ENCODE assay signal across 23 cellular contexts in genomic region chr21:31103163-31103562, GRCh38.
DNase-seq lines count a peak whose midpoint lies in the region; ATAC-seq and TF ChIP-seq lines count a peak whose summit lies in the region.
"Had no signal": no experiment of that assay in that cellular context is flagged by ENCODE, and none has a peak within 500 bp of the region (broad histone marks: within the 10 kb centered on the region; RNA-seq: fewer than 3 reads in every experiment).

No MANE protein-coding gene starts in this region.

- no peak overlapping the region for H3K27ac ChIP-seq in CD8-positive, alpha-beta memory T cell (ENCODE audit: low read depth, low read length)
- peak overlapping the region; percentile 18 for H3K27ac ChIP-seq in OCI-LY7 (ENCODE audit: low read depth, low read length, poor library complexity, severe bottlenecking)
- H3K27ac ChIP-seq: colonic mucosa, foreskin keratinocyte, heart right ventricle, lower lobe of right lung, thoracic aorta had no signal

- no peaks in the 10 kb centered on the region for H3K36me3 ChIP-seq in CD8-positive, alpha-beta memory T cell (ENCODE audit: insufficient read depth, low read length)
- no peaks in the 10 kb centered on the region for H3K36me3 ChIP-seq in OCI-LY7 (ENCODE audit: insufficient read depth, low read length)
- H3K36me3 ChIP-seq: colonic mucosa, heart right ventricle, lower lobe of right lung, thoracic aorta had no signal

- no peaks in the 10 kb centered on the region for H3K9me2 ChIP-seq in OCI-LY7 (ENCODE audit: insufficient read depth, low read length)

- no peaks in the 10 kb centered on the region for H3K79me2 ChIP-seq in OCI-LY7 (ENCODE audit: insufficient read depth, low read depth, low read length)

- H3K27me3 ChIP-seq in CD8-positive, alpha-beta memory T cell (ENCODE audit: insufficient read depth, low read length, poor library complexity, severe bottlenecking) = no peaks in the 10 kb centered on the region
- H3K27me3 ChIP-seq: colonic mucosa, foreskin keratinocyte had no signal

- H3K4me2 ChIP-seq in OCI-LY7 (ENCODE audit: low read length) = peak overlapping the region; percentile 46

- H3K9me3 ChIP-seq in CD8-positive, alpha-beta memory T cell (ENCODE audit: low read length) = no peaks in the 10 kb centered on the region
- 0 out of 2 replicates have a peak, but pooled peaks cover 5% of the 10 kb centered on the region for H3K9me3 ChIP-seq in OCI-LY7 (ENCODE audit: low read length)
- H3K9me3 ChIP-seq: colonic mucosa, heart right ventricle, lower lobe of right lung, thoracic aorta had no signal

- peaks cover 13% of the 10 kb centered on the region for H3K9me3 Mint-ChIP-seq in activated CD4-positive, alpha-beta T cell treated with anti-CD3 and anti-CD28 coated beads, Interleukin-2, amount 10 ng/mL, durations not matched to agents 24 days and 14 days
- no peaks in the 10 kb centered on the region for H3K9me3 Mint-ChIP-seq in CD8-positive, alpha-beta memory T cell
- H3K9me3 Mint-ChIP-seq in endothelial cell (ENCODE audit: unreplicated experiment) = peaks cover 8% of the 10 kb centered on the region
- H3K9me3 Mint-ChIP-seq: activated T-cell treated with anti-CD3 and anti-CD28 coated beads, Interleukin-2, amount 50 U/mL, for 4 hours; natural killer cell treated with Interleukin-12 subunit alpha and Interleukin-12 subunit beta and Interleukin-15 and Interleukin-18, amount 100 ng/mL, for 72 hours had no signal

- POLR2A ChIA-PET in CD8-positive, alpha-beta memory T cell (lab: Charles Lee) = no interaction called here
- POLR2A ChIA-PET in OCI-LY7 (lab: Charles Lee) = interaction anchor here (1.0 to 1.5 kb wide), 3 partner anchors 26 to 480 kb away, joined by 3 read pairs; no protein-coding TSS in a partner anchor

- peak overlapping the region; percentile 21 for H3K27ac Mint-ChIP-seq in activated CD4-positive, alpha-beta T cell treated with anti-CD3 and anti-CD28 coated beads, Interleukin-2, amount 10 ng/mL, durations not matched to agents 24 days and 14 days
- peak overlapping the region in 1 of 8 donors; percentile 30 for H3K27ac Mint-ChIP-seq in CD8-positive, alpha-beta memory T cell
- H3K27ac Mint-ChIP-seq in endothelial cell (ENCODE audit: unreplicated experiment) = peak overlapping the region; percentile 11
- H3K27ac Mint-ChIP-seq: natural killer cell treated with Interleukin-12 subunit alpha and Interleukin-12 subunit beta and Interleukin-15 and Interleukin-18, amount 100 ng/mL, for 72 hours had no signal

- peaks cover 20% of the 10 kb centered on the region for H3K4me1 ChIP-seq in CD8-positive, alpha-beta memory T cell (ENCODE audit: insufficient read depth, low read length)
- H3K4me1 ChIP-seq in OCI-LY7 (ENCODE audit: insufficient read depth, low read length, poor library complexity, severe bottlenecking) = peaks cover 22% of the 10 kb centered on the region
- H3K4me1 ChIP-seq: colonic mucosa, foreskin keratinocyte had no signal

- CTCF ChIA-PET in CD8-positive, alpha-beta memory T cell (lab: Charles Lee) = interaction anchor here (3.5 kb wide), 1 partner anchor 478 kb away, joined by 12 read pairs; no protein-coding TSS in a partner anchor
- CTCF ChIA-PET in OCI-LY7 (lab: Charles Lee; ENCODE audit: unreplicated experiment) = interaction anchor here (0.9 kb wide), 1 partner anchor 477 kb away, joined by 3 read pairs; no protein-coding TSS in a partner anchor

- H3K4me1 Mint-ChIP-seq in activated CD4-positive, alpha-beta T cell treated with anti-CD3 and anti-CD28 coated beads, Interleukin-2, amount 10 ng/mL, durations not matched to agents 24 days and 14 days = peaks cover 40% of the 10 kb centered on the region
- H3K4me1 Mint-ChIP-seq in CD8-positive, alpha-beta memory T cell = peaks cover 17 to 36% (median 26%) of the 10 kb centered on the region in 3 donors
- H3K4me1 Mint-ChIP-seq in endothelial cell (ENCODE audit: unreplicated experiment) = peaks cover 30% of the 10 kb centered on the region

- H3K4me3 Mint-ChIP-seq in activated CD4-positive, alpha-beta T cell treated with anti-CD3 and anti-CD28 coated beads, Interleukin-2, amount 10 ng/mL, durations not matched to agents 24 days and 14 days = no peak overlapping the region
- peak overlapping the region in 4 of 7 donors; percentile 0 to 42 (median 7) for H3K4me3 Mint-ChIP-seq in CD8-positive, alpha-beta memory T cell
- H3K4me3 Mint-ChIP-seq in endothelial cell (ENCODE audit: unreplicated experiment) = no peak overlapping the region
- H3K4me3 Mint-ChIP-seq: activated T-cell treated with anti-CD3 and anti-CD28 coated beads, Interleukin-2, amount 50 U/mL, for 4 hours; natural killer cell treated with Interleukin-12 subunit alpha and Interleukin-12 subunit beta and Interleukin-15 and Interleukin-18, amount 100 ng/mL, for 72 hours had no signal

- H3K27me3 Mint-ChIP-seq in activated CD4-positive, alpha-beta T cell treated with anti-CD3 and anti-CD28 coated beads, Interleukin-2, amount 10 ng/mL, durations not matched to agents 24 days and 14 days = peaks cover 1% of the 10 kb centered on the region
- peaks cover 12 to 13% of the 10 kb centered on the region in 2 donors for H3K27me3 Mint-ChIP-seq in CD8-positive, alpha-beta memory T cell
- peaks cover 2% of the 10 kb centered on the region for H3K27me3 Mint-ChIP-seq in endothelial cell (ENCODE audit: unreplicated experiment)

- peak overlapping the region; percentile 70 for H2AFZ ChIP-seq in OCI-LY7 (ENCODE audit: low read length)

- peaks cover 27% of the 10 kb centered on the region for H3K36me3 Mint-ChIP-seq in activated CD4-positive, alpha-beta T cell treated with anti-CD3 and anti-CD28 coated beads, Interleukin-2, amount 10 ng/mL, durations not matched to agents 24 days and 14 days (ENCODE audit: low read depth)
- H3K36me3 Mint-ChIP-seq in CD8-positive, alpha-beta memory T cell = peaks cover 0 to 5% (median 4%) of the 10 kb centered on the region in 3 donors
- peaks cover 31% of the 10 kb centered on the region for H3K36me3 Mint-ChIP-seq in endothelial cell (ENCODE audit: low read depth, unreplicated experiment)
- H3K36me3 Mint-ChIP-seq: natural killer cell treated with Interleukin-12 subunit alpha and Interleukin-12 subunit beta and Interleukin-15 and Interleukin-18, amount 100 ng/mL, for 72 hours had no signal

- no peak for ATAC-seq in GM19324 (IDR thresholded peaks at IDR 0.05; ENCODE audit: low FRiP score, unreplicated experiment)
- ATAC-seq: activated T-cell treated with anti-CD3 and anti-CD28 coated beads, Interleukin-2, amount 50 U/mL, for 4 hours; foreskin keratinocyte; heart right ventricle; lower lobe of right lung; natural killer cell treated with Interleukin-12 subunit alpha and Interleukin-12 subunit beta and Interleukin-15 and Interleukin-18, amount 100 ng/mL, for 72 hours had no signal

- TF ChIP-seq CTCF in OCI-LY7 (conservative IDR thresholded peaks at IDR 0.05; ENCODE audit: low read length) = no peak
- no peak for TF ChIP-seq CTCF in endothelial cell (IDR thresholded peaks at IDR 0.05; ENCODE audit: unreplicated experiment)

- no TSS peak for BruUV-seq in OCI-LY7 (replicated peaks; lab: Mats Ljungman, UMichigan)

- no peaks in the 10 kb centered on the region for H4K20me1 ChIP-seq in OCI-LY7 (ENCODE audit: insufficient read depth, low read length)

- no peak for DNase-seq in activated CD4-positive, alpha-beta T cell treated with anti-CD3 and anti-CD28 coated beads, Interleukin-2, amount 10 ng/mL, durations not matched to agents 24 days and 14 days
- no peak for DNase-seq in activated CD4-positive, alpha-beta T cell treated with anti-CD3 and anti-CD28 coated beads for 4 hours
- DNase-seq in CD8-positive, alpha-beta memory T cell = no peak
- DNase-seq in OCI-LY7 (ENCODE audit: low spot score) (peak; percentile 14), endothelial cell (ENCODE audit: low spot score) (no peak), NCI-H187 (lab: John Stamatoyannopoulos, UW) (no peak), AG20443 (ENCODE audit: low spot score) (no peak)
- DNase-seq: activated naive CD4-positive, alpha-beta T cell treated with Interleukin-2 at 50 U/mL for 16 hours; activated T-cell treated with anti-CD3 and anti-CD28 coated beads, Interleukin-2, amount 50 U/mL, for 4 hours; anterior cingulate cortex; colonic mucosa; DND-41; foreskin keratinocyte; heart right ventricle; Kasumi-1; lower lobe of right lung; NCI-H1694; Right ventricle myocardium superior; stimulated activated CD4-positive, alpha-beta T cell treated with anti-CD3 and anti-CD28 coated beads, Interleukin-15, amount 100 ng/mL, for 24 hours; stimulated activated naive CD4-positive, alpha-beta T cell treated with Interleukin-2 at 50 U/mL for 16 hours had no signal

- no peak overlapping the region for H3K4me3 ChIP-seq in CD8-positive, alpha-beta memory T cell (ENCODE audit: low read length)
- no peak overlapping the region for H3K4me3 ChIP-seq in OCI-LY7 (ENCODE audit: low read depth, low read length, poor library complexity, severe bottlenecking)
- H3K4me3 ChIP-seq: colonic mucosa, heart right ventricle, lower lobe of right lung, thoracic aorta had no signal

- intact Hi-C loops in activated CD4-positive, alpha-beta T cell treated with anti-CD3 and anti-CD28 coated beads, Interleukin-2, amount 10 ng/mL, durations not matched to agents 24 days and 14 days (cut with micrococcal nuclease) = no loop called here
- intact Hi-C loops in OCI-LY7 (cut with micrococcal nuclease; ENCODE audit: unreplicated experiment) = no loop called here

Comparison
In these comparisons a context has a peak if more than half of its experiments do, and no peak if none do; other contexts are left out.
1. H3K4me3 Mint-ChIP-seq: peak in CD8-positive, alpha-beta memory T cell (4 of 7); none in activated CD4-positive, alpha-beta T cell treated with anti-CD3 and anti-CD28 coated beads, Interleukin-2, amount 10 ng/mL, durations not matched to agents 24 days and 14 days (single experiment) and endothelial cell (single experiment).